11 cellular contexts compared by ENCODE assay signal in the genomic region with DNA sequence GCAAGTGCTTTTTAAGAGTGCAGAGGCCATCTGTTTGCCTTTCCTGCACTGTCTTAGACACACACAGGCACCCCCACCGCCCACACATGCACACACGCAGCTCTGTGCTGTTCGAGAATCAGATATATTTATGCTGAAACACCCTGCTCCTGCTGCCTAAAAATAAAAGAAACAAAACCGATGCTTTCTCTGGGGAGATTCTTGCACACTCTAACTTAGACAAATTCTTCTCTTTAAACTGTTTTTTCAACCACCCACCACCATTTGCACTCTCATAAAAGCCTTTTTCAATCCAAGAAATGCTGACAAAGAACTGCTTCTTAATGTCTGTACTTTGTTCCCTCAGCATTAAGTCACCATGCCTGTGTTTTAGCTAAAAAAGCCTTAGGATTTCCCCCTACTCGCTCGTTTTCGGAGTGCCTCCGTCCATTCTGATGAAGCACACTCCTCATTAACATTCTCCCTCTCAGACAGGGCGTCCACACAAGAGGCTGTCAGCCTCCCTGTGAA. TPM values are rescaled to one million over a fixed set of nuclear protein-coding genes. Genes with fewer than 3 reads are reported as not detected.
A peak's percentile ranks its signal among the peaks of the same experiment; 100 is the strongest.
DNase-seq lines count a peak whose midpoint lies in the region; ATAC-seq and FAIRE-seq lines count a peak whose summit lies in the region.
"Had no signal": no experiment of that assay in that cellular context is flagged by ENCODE, and none has a peak within 500 bp of the region (broad histone marks: within the 10 kb centered on the region; RNA-seq: fewer than 3 reads in every experiment).

No MANE protein-coding gene starts in this region.

- no peak for FAIRE-seq in RCC 7860 (lab: Jason Lieb, UNC)

- H3K4me3 Mint-ChIP-seq in activated T-helper 17 cell treated with anti-CD3 and anti-CD28 coated beads, Interleukin-2, amount 50 U/mL, for 72 hours, result no peak overlapping the region

- H3K27ac ChIP-seq in effector memory CD4-positive, alpha-beta T cell (ENCODE audit: insufficient read depth, low read length, poor library complexity, severe bottlenecking), result no peak overlapping the region

- no peaks in the 10 kb centered on the region for H3K4me1 ChIP-seq in effector memory CD4-positive, alpha-beta T cell (ENCODE audit: control insufficient read depth, insufficient read depth, low read length, poor library complexity, severe bottlenecking)

- H3K27me3 Mint-ChIP-seq in activated T-helper 17 cell treated with anti-CD3 and anti-CD28 coated beads, Interleukin-2, amount 50 U/mL, for 72 hours, result no peaks in the 10 kb centered on the region

- no peak overlapping the region for H3K27ac Mint-ChIP-seq in activated T-helper 17 cell treated with anti-CD3 and anti-CD28 coated beads, Interleukin-2, amount 50 U/mL, for 72 hours

- peak; percentile 49 for DNase-seq in occipital lobe (lab: John Stamatoyannopoulos, UW)
- no peak for DNase-seq in NCI-H1417 (lab: John Stamatoyannopoulos, UW)
- DNase-seq in RCC 7860 (ENCODE audit: low spot score), result no peak
- no peak for DNase-seq in effector memory CD4-positive, alpha-beta T cell
- DNase-seq in retina, result no peak
- DNase-seq: MG63; stimulated activated naive CD8-positive, alpha-beta T cell treated with anti-CD3 and anti-CD28 coated beads, Interleukin-15, Interleukin-2, amounts not matched to agents 100 U/mL and 50 U/mL, for 24 hours had no signal

- ATAC-seq in GM18498 (IDR thresholded peaks at IDR 0.05; ENCODE audit: unreplicated experiment), result peak; percentile 80
- ATAC-seq in GM21723 (IDR thresholded peaks at IDR 0.05; ENCODE audit: unreplicated experiment), result peak; percentile 83
- ATAC-seq in activated T-helper 17 cell treated with anti-CD3 and anti-CD28 coated beads, Interleukin-2, amount 50 U/mL, for 72 hours (replicated peaks), result peak; percentile 52
- ATAC-seq: stimulated activated naive CD8-positive, alpha-beta T cell treated with anti-CD3 and anti-CD28 coated beads, Interleukin-15, Interleukin-2, amounts not matched to agents 100 U/mL and 50 U/mL, for 24 hours had no signal

- no peaks in the 10 kb centered on the region for H3K4me1 Mint-ChIP-seq in activated T-helper 17 cell treated with anti-CD3 and anti-CD28 coated beads, Interleukin-2, amount 50 U/mL, for 72 hours

- H3K9me3 ChIP-seq in effector memory CD4-positive, alpha-beta T cell (ENCODE audit: control insufficient read depth, low read length), result no peaks in the 10 kb centered on the region
- H3K9me3 ChIP-seq: MG63 had no signal

- no peak overlapping the region for H3K4me3 ChIP-seq in effector memory CD4-positive, alpha-beta T cell (ENCODE audit: insufficient read depth, low read depth, low read length, poor library complexity, severe bottlenecking)
- H3K4me3 ChIP-seq: MG63 had no signal

- no peaks in the 10 kb centered on the region for H3K27me3 ChIP-seq in effector memory CD4-positive, alpha-beta T cell (replicated peaks; ENCODE audit: control insufficient read depth, insufficient read depth, low read length, poor library complexity, severe bottlenecking)
- H3K27me3 ChIP-seq: MG63 had no signal

- no peaks in the 10 kb centered on the region for H3K9me3 Mint-ChIP-seq in activated T-helper 17 cell treated with anti-CD3 and anti-CD28 coated beads, Interleukin-2, amount 50 U/mL, for 72 hours

- no peaks in the 10 kb centered on the region for H3K36me3 ChIP-seq in effector memory CD4-positive, alpha-beta T cell (ENCODE audit: control insufficient read depth, insufficient read depth, low read length)
- H3K36me3 ChIP-seq: MG63 had no signal

- no peaks in the 10 kb centered on the region for H3K36me3 Mint-ChIP-seq in activated T-helper 17 cell treated with anti-CD3 and anti-CD28 coated beads, Interleukin-2, amount 50 U/mL, for 72 hours (ENCODE audit: low read depth)

RNA-seq across cellular contexts. Expression of a gene that starts 26.2 kb away (rescaled TPM):
- total RNA-seq in activated T-helper 17 cell treated with anti-CD3 and anti-CD28 coated beads, Interleukin-2, amount 50 U/mL, for 72 hours, result 1 to 10 TPM in 1 of 2 donors, under 1 TPM in 1; 0.53 to 1.5 TPM
- total RNA-seq in occipital lobe, result 2.7 TPM
- total RNA-seq: mononuclear cell had no signal
